In the genomic region with DNA sequence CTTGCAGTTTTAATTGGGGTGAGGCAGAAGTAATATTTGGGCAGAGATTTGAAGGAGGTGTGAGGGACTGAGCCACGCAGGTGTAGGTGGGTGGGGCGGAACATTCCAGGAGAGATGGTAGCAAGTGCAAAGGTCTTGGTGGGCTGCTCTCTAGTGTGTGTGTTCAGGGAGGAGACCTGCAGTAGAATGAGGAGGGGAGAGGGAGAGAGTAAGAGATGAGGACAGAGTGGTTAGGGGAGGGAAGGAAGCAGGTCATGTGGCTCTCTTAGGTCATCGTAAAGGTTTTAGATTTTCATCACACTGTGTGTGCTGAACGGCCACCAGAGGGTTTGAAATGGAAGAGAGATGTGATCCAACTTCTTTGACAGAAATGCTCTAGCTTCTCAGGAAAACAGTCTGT, we compare ENCODE assay signal across 15 cellular contexts. TPM values are rescaled to one million over a fixed set of nuclear protein-coding genes. Genes with fewer than 3 reads are reported as not detected.
"Had no signal": no experiment of that assay in that cellular context is flagged by ENCODE, and none has a peak within 500 bp of the region (broad histone marks: within the 10 kb centered on the region; RNA-seq: fewer than 3 reads in every experiment).

No MANE protein-coding gene starts in this region.

- H3K27ac ChIP-seq: brain microvascular endothelial cell, thoracic aorta had no signal

- H3K4me3 ChIP-seq: thoracic aorta had no signal

- DNase-seq: activated CD4-positive, alpha-beta memory T cell treated with anti-CD3 and anti-CD28 coated beads, Interleukin-2, amount 10 ng/mL, durations not matched to agents 7 days and 5 days; activated CD4-positive, CD25-positive, alpha-beta regulatory T cell treated with anti-CD3 and anti-CD28 coated beads, Interleukin-2, amount 50 U/mL, for 72 hours; activated gamma-delta T cell; activated T-cell treated with anti-CD3 and anti-CD28 coated beads, Interleukin-2, amount 50 U/mL, for 48 hours; amygdala; brain microvascular endothelial cell; cerebellar nuclear complex; glutamatergic neuron; left colon; stimulated activated CD4-positive, alpha-beta T cell treated with anti-CD3 and anti-CD28 coated beads, Interleukin-15, amount 100 ng/mL, for 24 hours; stimulated activated CD4-positive, alpha-beta T cell treated with anti-CD3 and anti-CD28 coated beads, Interleukin-4, amount 100 ng/mL, for 4 hours; stimulated activated naive CD8-positive, alpha-beta T cell treated with anti-CD3 and anti-CD28 coated beads, Interleukin-15, amount 100 ng/mL, for 72 hours had no signal

- H3K27me3 ChIP-seq: brain microvascular endothelial cell had no signal

- ATAC-seq: esophagus mucosa; left colon; stimulated activated naive CD8-positive, alpha-beta T cell treated with anti-CD3 and anti-CD28 coated beads, Interleukin-15, amount 100 ng/mL, for 72 hours had no signal

- H3K36me3 ChIP-seq: brain microvascular endothelial cell, thoracic aorta had no signal

- H3K9me3 ChIP-seq: thoracic aorta had no signal

RNA-seq across cellular contexts. Expression of gene WASF3, which starts 33.5 kb away (rescaled TPM):
- total RNA-seq: activated CD4-positive, alpha-beta memory T cell treated with anti-CD3 and anti-CD28 coated beads, Interleukin-2, amount 10 ng/mL, durations not matched to agents 7 days and 5 days; natural killer cell treated with Interleukin-12 subunit alpha and Interleukin-12 subunit beta and Interleukin-15 and Interleukin-18, amount 100 ng/mL, for 72 hours had no signal
